Comparison of ENCODE assay signal across 28 cellular contexts in genomic region chr16:4749700-4750257, GRCh38. TPM values are rescaled to one million over a fixed set of nuclear protein-coding genes. Genes with fewer than 3 reads are reported as not detected.
A peak's percentile ranks its signal among the peaks of the same experiment; 100 is the strongest.
DNase-seq lines count a peak whose midpoint lies in the region; ATAC-seq, FAIRE-seq and TF ChIP-seq lines count a peak whose summit lies in the region.
"Had no signal": no experiment of that assay in that cellular context is flagged by ENCODE, and none has a peak within 500 bp of the region (broad histone marks: within the 10 kb centered on the region; RNA-seq: fewer than 3 reads in every experiment).

No MANE protein-coding gene starts in this region.

- TF ChIP-seq EP300 in K562 (IDR thresholded peaks at IDR 0.05; ENCODE audit: low read length) = no peak
- TF ChIP-seq EP300 in stomach (IDR thresholded peaks at IDR 0.05) = no peak

- TF ChIP-seq RAD21 in K562 (CRISPR knock-in tag; conservative IDR thresholded peaks at IDR 0.05 in 1 of 2, IDR thresholded peaks at IDR 0.05 in 1 of 2) = no peak

- POLR2A ChIA-PET in K562 (lab: Yijun Ruan, JAX) = interaction anchor here (1.1 kb wide), 1 partner anchor 11 kb away, joined by 5 read pairs; no protein-coding TSS in a partner anchor

- no peak overlapping the region for H3K27ac ChIP-seq in right cardiac atrium (ENCODE audit: low read length)
- no peak overlapping the region for H3K27ac ChIP-seq in K562 (ENCODE audit: extremely low read depth, low read depth, low read length)
- H3K27ac ChIP-seq in stomach = no peak overlapping the region
- H3K27ac ChIP-seq: 22Rv1, RWPE1 had no signal

- H3K4me2 ChIP-seq in K562 (ENCODE audit: insufficient read depth, low read length) = no peak overlapping the region

- CTCF ChIA-PET in K562 (lab: Yijun Ruan, JAX; ENCODE audit: low intra/inter-chr PET ratio) = no interaction called here

- no peaks in the 10 kb centered on the region for H4K20me1 ChIP-seq in K562 (replicated peaks; ENCODE audit: control insufficient read depth, insufficient read depth, low read length)

- peak overlapping the region in 1 of 2 experiments; percentile 10; a peak in 1 of 4 replicates for H3K9ac ChIP-seq in K562 (ENCODE audit: insufficient read depth in 1 of 2, low read depth in 2 of 2, low read length in 2 of 2)

- WGBS in right cardiac atrium = 90% methylated on average over 10 of the region's 10 CpGs
- WGBS in K562 (ENCODE audit: insufficient coverage, low coverage, missing lambda C conversion rate) = 60% methylated on average over 10 of the region's 10 CpGs
- WGBS in stomach, 5 donors = 88 to 94% (median 91%) methylated on average over 5 to 10 of the region's 10 CpGs

- H3K4me3 ChIP-seq in right cardiac atrium (ENCODE audit: low read length) (no peak overlapping the region), K562 (no peak overlapping the region), stomach (no peak overlapping the region)

- TF ChIP-seq POLR2A in K562 (conservative IDR thresholded peaks at IDR 0.05) = no peak
- no peak for TF ChIP-seq POLR2A in stomach (IDR thresholded peaks at IDR 0.05)

- TF ChIP-seq CTCF in K562 (IDR thresholded peaks at IDR 0.05 in 2 of 3, conservative IDR thresholded peaks at IDR 0.05 in 1 of 3; ENCODE audit: insufficient read depth in 2 of 3, low read depth in 1 of 3, low read length in 3 of 3) (no peak), stomach (IDR thresholded peaks at IDR 0.05) (no peak)

- H2AFZ ChIP-seq in K562 (ENCODE audit: low read depth, low read length) = no peak overlapping the region

- no peaks in the 10 kb centered on the region for H3K9me1 ChIP-seq in K562 (ENCODE audit: control insufficient read depth, insufficient read depth, low read length)

- no peak for FAIRE-seq in K562 (lab: Jason Lieb, UNC)
- FAIRE-seq: GM12891, GM18507, H1 had no signal

- no peaks in the 10 kb centered on the region for H3K27me3 ChIP-seq in right cardiac atrium (ENCODE audit: control insufficient read depth, insufficient read depth)
- H3K27me3 ChIP-seq in K562 (ENCODE audit: control insufficient read depth in 2 of 2, insufficient read depth in 2 of 2, low read length in 2 of 2) = no peaks in the 10 kb centered on the region
- no peaks in the 10 kb centered on the region for H3K27me3 ChIP-seq in stomach
- H3K27me3 ChIP-seq: BE2C had no signal

- no TSS peak for BruUV-seq in K562 (replicated peaks; lab: Mats Ljungman, UMichigan)

- intact Hi-C loops in right cardiac atrium (cut with DNase I) (no loop called here), left ventricle myocardium superior (cut with micrococcal nuclease) (no loop called here), K562 (cut with micrococcal nuclease) (no loop called here), stomach (cut with DNase I; ENCODE audit: low total_unique reads) (no loop called here)

- peaks cover 40% of the 10 kb centered on the region for H3K36me3 ChIP-seq in K562 (ENCODE audit: control insufficient read depth, insufficient read depth, low read length)
- peaks cover 32 to 66% (median 62%) of the 10 kb centered on the region in 4 donors for H3K36me3 ChIP-seq in stomach

- DNase-seq in right cardiac atrium (peak in 2 of 3 donors; percentile 6 to 40), left ventricle myocardium superior (no peak), K562 (ENCODE audit: extremely low read depth in 1 of 4, low spot score in 3 of 4) (no peak), stomach (no peak)
- DNase-seq: BE2C, Calu3, DMS153, HCEC 1CT, KG1, MM.1S, NCI-H2029, NCI-H2227 treated with DMSO at 0.1 percent for 48 hours, NCI-H510A, NCI-H69, SHP77, T-cell had no signal

- no peak for ATAC-seq in right cardiac atrium
- no peak for ATAC-seq in left ventricle myocardium superior
- ATAC-seq in GM19023 (IDR thresholded peaks at IDR 0.05; ENCODE audit: unreplicated experiment) = peak; percentile 48
- ATAC-seq in K562 = no peak
- ATAC-seq in HG03045 (IDR thresholded peaks at IDR 0.05; ENCODE audit: unreplicated experiment) = no peak
- ATAC-seq in HG02642 (IDR thresholded peaks at IDR 0.05; ENCODE audit: poor library complexity, unreplicated experiment) = no peak
- ATAC-seq: Panc1, T-cell had no signal

- in situ Hi-C loops in K562 (cut with MboI) = no loop called here

- H3K9me3 ChIP-seq in right cardiac atrium (ENCODE audit: control insufficient read depth, low read length) (no peaks in the 10 kb centered on the region), K562 (replicated peaks; ENCODE audit: control insufficient read depth, insufficient read depth, low read depth, low read length) (peaks cover 2% of the 10 kb centered on the region; the same call in 1 of the 2 replicates), stomach (no peaks in the 10 kb centered on the region)
- H3K9me3 ChIP-seq: BE2C had no signal

- no peaks in the 10 kb centered on the region for H3K4me1 ChIP-seq in right cardiac atrium (ENCODE audit: control insufficient read depth, insufficient read depth, low read length)
- peaks cover 0 to 21% of the 10 kb centered on the region in 2 experiments; a peak in 2 of 5 replicates for H3K4me1 ChIP-seq in K562 (replicated peaks in 1 of 2; ENCODE audit: control insufficient read depth in 2 of 2, insufficient read depth in 2 of 2, low read length in 2 of 2)
- peaks cover 12 to 17% (median 16%) of the 10 kb centered on the region in 4 donors for H3K4me1 ChIP-seq in stomach
- H3K4me1 ChIP-seq: BE2C had no signal

- no peaks in the 10 kb centered on the region for H3K79me2 ChIP-seq in K562 (ENCODE audit: control insufficient read depth, insufficient read depth, low read length)

RNA-seq across cellular contexts. Expression of gene DNAAF8, which starts 15.4 kb away (rescaled TPM):
- total RNA-seq in right cardiac atrium = under 1 TPM in 3 of 4 donors, not detected in 1; 0.28 to 0.49 (median 0.38) TPM
- polyA plus RNA-seq in right cardiac atrium = 1.3 TPM
- total RNA-seq in left ventricle myocardium superior = 0.30 TPM
- total RNA-seq in K562 (2011; cell fraction: chromatin; rRNA removed; ENCODE audit: low replicate concordance) = 0.19 TPM in 1 of 2 replicates, not detected in the other
- 0.33 and 0.39 TPM in 2 replicates for total RNA-seq in K562 (2011; cell fraction: nucleolus; rRNA removed)
- total RNA-seq in K562 (2011; cell fraction: nucleoplasm; rRNA removed) = 0.15 TPM in 2 replicates
- total RNA-seq in K562 (2014; rRNA removed) = not detected in 2 replicates
- total RNA-seq in K562 (2014; rRNA removed; fragmentation: Illumina TruSeq; extraction: Trizol) = not detected in 2 replicates
- total RNA-seq in K562 (2015; rRNA removed; fragmentation: Illumina TruSeq; extraction: Trizol) = not detected in 2 replicates
- not detected in 2 replicates for total RNA-seq in K562 (2021)
- polyA plus RNA-seq in K562 (2011; rRNA removed) = 0.04 and 0.11 TPM in 2 replicates
- polyA plus RNA-seq in K562 (2011; cell fraction: cytosol; rRNA removed) = 0.07 and 0.10 TPM in 2 replicates
- 0.07 and 0.40 TPM in 2 replicates for polyA plus RNA-seq in K562 (2011; cell fraction: nucleus; rRNA removed)
- polyA plus RNA-seq in K562 (2012) = 0.16 and 0.26 TPM in 2 replicates
- polyA plus RNA-seq in K562 (2014; fragmentation: Illumina TruSeq; extraction: Trizol) = 0.10 TPM in 1 of 2 replicates, not detected in the other
- polyA plus RNA-seq in K562 (2014; fragmentation: Nextera tagmentation; extraction: Ambion mirVana) = not detected
- 0.12 TPM in 1 of 2 replicates, not detected in the other for polyA plus RNA-seq in K562 (2014; rRNA removed)
- not detected in 2 replicates for polyA minus RNA-seq in K562 (2011; rRNA and poly(A)+ RNA removed)
- not detected in 2 replicates for polyA minus RNA-seq in K562 (2011; cell fraction: cytosol; rRNA and poly(A)+ RNA removed)
- polyA minus RNA-seq in K562 (2011; cell fraction: nucleus; rRNA and poly(A)+ RNA removed) = 0.33 TPM in 1 of 2 replicates, not detected in the other
- total RNA-seq in stomach = 1 to 10 TPM in 1 of 5 donors, not detected in 4; 1.8 TPM
- 1 to 10 TPM in 1 of 3 donors, under 1 TPM in 1, not detected in 1; 0.68 to 1.2 TPM for polyA plus RNA-seq in stomach
- total RNA-seq: H1, HT1080 had no signal

RNA-seq across cellular contexts. Expression of gene ANKS3, which starts 15.7 kb away (rescaled TPM):
- 10 to 100 TPM in 3 of 4 donors, 1 to 10 TPM in 1; 8.9 to 13.5 (median 11.4) TPM for total RNA-seq in right cardiac atrium
- 11.0 TPM for polyA plus RNA-seq in right cardiac atrium
- total RNA-seq in left ventricle myocardium superior = 7.8 TPM
- 131 and 242 TPM in 2 replicates for total RNA-seq in K562 (2011; cell fraction: chromatin; rRNA removed; ENCODE audit: low replicate concordance)
- total RNA-seq in K562 (2011; cell fraction: nucleolus; rRNA removed) = 131 and 135 TPM in 2 replicates
- total RNA-seq in K562 (2011; cell fraction: nucleoplasm; rRNA removed) = 120 and 128 TPM in 2 replicates
- total RNA-seq in K562 (2014; rRNA removed) = 21.5 and 21.9 TPM in 2 replicates
- 8.0 and 12.0 TPM in 2 replicates for total RNA-seq in K562 (2014; rRNA removed; fragmentation: Illumina TruSeq; extraction: Trizol)
- total RNA-seq in K562 (2015; rRNA removed; fragmentation: Illumina TruSeq; extraction: Trizol) = 14.8 and 15.6 TPM in 2 replicates
- 22.1 and 25.7 TPM in 2 replicates for total RNA-seq in K562 (2021)
- 17.2 and 21.5 TPM in 2 replicates for polyA plus RNA-seq in K562 (2011; rRNA removed)
- polyA plus RNA-seq in K562 (2011; cell fraction: cytosol; rRNA removed) = 15.2 and 18.4 TPM in 2 replicates
- 68.8 and 84.5 TPM in 2 replicates for polyA plus RNA-seq in K562 (2011; cell fraction: nucleus; rRNA removed)
- polyA plus RNA-seq in K562 (2012) = 11.9 and 13.9 TPM in 2 replicates
- 9.3 and 11.4 TPM in 2 replicates for polyA plus RNA-seq in K562 (2014; fragmentation: Illumina TruSeq; extraction: Trizol)
- under 1 TPM; 0.43 to 0.66 TPM for polyA plus RNA-seq in K562 (2014; fragmentation: Nextera tagmentation; extraction: Ambion mirVana)
- 23.4 and 23.7 TPM in 2 replicates for polyA plus RNA-seq in K562 (2014; rRNA removed)
- polyA minus RNA-seq in K562 (2011; rRNA and poly(A)+ RNA removed) = 29.5 and 35.6 TPM in 2 replicates
- 11.2 and 13.6 TPM in 2 replicates for polyA minus RNA-seq in K562 (2011; cell fraction: cytosol; rRNA and poly(A)+ RNA removed)
- 34.1 and 41.4 TPM in 2 replicates for polyA minus RNA-seq in K562 (2011; cell fraction: nucleus; rRNA and poly(A)+ RNA removed)
- 100 to 1,000 TPM in 1 of 5 donors, 10 to 100 TPM in 4; 11.6 to 183 (median 33.5) TPM for total RNA-seq in stomach
- 10 to 100 TPM; 16.2 to 25.0 (median 24.3) TPM for polyA plus RNA-seq in stomach

RNA-seq across cellular contexts. Expression of gene ZNF500, which starts 17.2 kb away (rescaled TPM):
- total RNA-seq in right cardiac atrium (10 to 100 TPM in 1 of 4 donors, 1 to 10 TPM in 3; 6.8 to 10.7 (median 8.6) TPM), left ventricle myocardium superior (8.4 TPM), K562 (2014; rRNA removed) (8.5 and 8.9 TPM in 2 replicates), K562 (2014; rRNA removed; fragmentation: Illumina TruSeq; extraction: Trizol) (3.5 and 3.8 TPM in 2 replicates), K562 (2015; rRNA removed; fragmentation: Illumina TruSeq; extraction: Trizol) (5.3 and 8.0 TPM in 2 replicates), K562 (2021) (16.4 and 20.8 TPM in 2 replicates), stomach (10 to 100 TPM in 2 of 5 donors, 1 to 10 TPM in 2, under 1 TPM in 1; 0.45 to 19.3 (median 10.0) TPM)
- polyA plus RNA-seq in right cardiac atrium (7.2 TPM), K562 (2011; rRNA removed) (4.5 and 7.4 TPM in 2 replicates), K562 (2014; fragmentation: Illumina TruSeq; extraction: Trizol) (5.3 and 8.5 TPM in 2 replicates), K562 (2014; fragmentation: Nextera tagmentation; extraction: Ambion mirVana) (under 1 TPM; 0.80 to 0.84 TPM), K562 (2014; rRNA removed) (7.0 and 12.1 TPM in 2 replicates), stomach (1 to 10 TPM; 1.8 to 4.3 (median 4.0) TPM)
- total RNA-seq in K562 (2011; cell fraction: chromatin; rRNA removed; ENCODE audit: low replicate concordance) = 16.3 and 42.5 TPM in 2 replicates
- total RNA-seq in K562 (2011; cell fraction: nucleolus; rRNA removed) = 25.9 and 29.5 TPM in 2 replicates
- 22.4 and 27.7 TPM in 2 replicates for total RNA-seq in K562 (2011; cell fraction: nucleoplasm; rRNA removed)
- 7.7 and 11.0 TPM in 2 replicates for polyA plus RNA-seq in K562 (2011; cell fraction: cytosol; rRNA removed)
- 12.9 and 18.2 TPM in 2 replicates for polyA plus RNA-seq in K562 (2011; cell fraction: nucleus; rRNA removed)
- 5.2 and 7.5 TPM in 2 replicates for polyA plus RNA-seq in K562 (2012)
- polyA minus RNA-seq in K562 (2011; rRNA and poly(A)+ RNA removed) = 4.9 and 5.7 TPM in 2 replicates
- 4.1 and 7.2 TPM in 2 replicates for polyA minus RNA-seq in K562 (2011; cell fraction: cytosol; rRNA and poly(A)+ RNA removed)
- 5.7 and 7.8 TPM in 2 replicates for polyA minus RNA-seq in K562 (2011; cell fraction: nucleus; rRNA and poly(A)+ RNA removed)

RNA-seq across cellular contexts. Expression of gene SEPTIN12, which starts 38.4 kb away (rescaled TPM):
- under 1 TPM in 1 of 4 donors, not detected in 3; 0.64 TPM for total RNA-seq in right cardiac atrium
- polyA plus RNA-seq in right cardiac atrium = not detected
- total RNA-seq in left ventricle myocardium superior = not detected
- not detected in 2 replicates for total RNA-seq in K562 (2011; cell fraction: chromatin; rRNA removed; ENCODE audit: low replicate concordance)
- not detected in 2 replicates for total RNA-seq in K562 (2011; cell fraction: nucleolus; rRNA removed)
- not detected in 2 replicates for total RNA-seq in K562 (2011; cell fraction: nucleoplasm; rRNA removed)
- total RNA-seq in K562 (2014; rRNA removed) = not detected in 2 replicates
- total RNA-seq in K562 (2014; rRNA removed; fragmentation: Illumina TruSeq; extraction: Trizol) = not detected in 2 replicates
- total RNA-seq in K562 (2015; rRNA removed; fragmentation: Illumina TruSeq; extraction: Trizol) = not detected in 2 replicates
- not detected in 2 replicates for total RNA-seq in K562 (2021)
- not detected in 2 replicates for polyA plus RNA-seq in K562 (2011; rRNA removed)
- not detected in 2 replicates for polyA plus RNA-seq in K562 (2011; cell fraction: cytosol; rRNA removed)
- 0.21 TPM in 1 of 2 replicates, not detected in the other for polyA plus RNA-seq in K562 (2011; cell fraction: nucleus; rRNA removed)
- not detected in 2 replicates for polyA plus RNA-seq in K562 (2012)
- polyA plus RNA-seq in K562 (2014; fragmentation: Illumina TruSeq; extraction: Trizol) = not detected in 2 replicates
- not detected for polyA plus RNA-seq in K562 (2014; fragmentation: Nextera tagmentation; extraction: Ambion mirVana)
- polyA plus RNA-seq in K562 (2014; rRNA removed) = not detected in 2 replicates
- not detected in 2 replicates for polyA minus RNA-seq in K562 (2011; rRNA and poly(A)+ RNA removed)
- not detected in 2 replicates for polyA minus RNA-seq in K562 (2011; cell fraction: cytosol; rRNA and poly(A)+ RNA removed)
- not detected in 2 replicates for polyA minus RNA-seq in K562 (2011; cell fraction: nucleus; rRNA and poly(A)+ RNA removed)
- not detected for total RNA-seq in stomach
- not detected for polyA plus RNA-seq in stomach
- total RNA-seq: Calu3, H1, HT1080, OCI-LY7, SK-MEL-5, T-cell had no signal

RNA-seq across cellular contexts. Expression of gene SMIM22, which starts 45.4 kb away (rescaled TPM):
- total RNA-seq in right cardiac atrium (not detected), left ventricle myocardium superior (not detected), K562 (2014; rRNA removed) (not detected in 2 replicates), K562 (2014; rRNA removed; fragmentation: Illumina TruSeq; extraction: Trizol) (not detected in 2 replicates), K562 (2015; rRNA removed; fragmentation: Illumina TruSeq; extraction: Trizol) (not detected in 2 replicates), K562 (2021) (not detected in 2 replicates), stomach (100 to 1,000 TPM in 3 of 5 donors, 10 to 100 TPM in 2; 20.5 to 732 (median 131) TPM)
- polyA plus RNA-seq in right cardiac atrium (not detected), K562 (2011; rRNA removed) (not detected in 2 replicates), K562 (2014; fragmentation: Illumina TruSeq; extraction: Trizol) (not detected in 2 replicates), K562 (2014; fragmentation: Nextera tagmentation; extraction: Ambion mirVana) (not detected), K562 (2014; rRNA removed) (not detected in 2 replicates), stomach (1,000 to 10,000 TPM in 2 of 3 donors, 100 to 1,000 TPM in 1; 481 to 1,027 (median 1,002) TPM)
- total RNA-seq in K562 (2011; cell fraction: chromatin; rRNA removed; ENCODE audit: low replicate concordance) = not detected in 2 replicates
- total RNA-seq in K562 (2011; cell fraction: nucleolus; rRNA removed) = not detected in 2 replicates
- not detected in 2 replicates for total RNA-seq in K562 (2011; cell fraction: nucleoplasm; rRNA removed)
- 0.97 TPM in 1 of 2 replicates, not detected in the other for polyA plus RNA-seq in K562 (2011; cell fraction: cytosol; rRNA removed)
- not detected in 2 replicates for polyA plus RNA-seq in K562 (2011; cell fraction: nucleus; rRNA removed)
- 0.42 TPM in 1 of 2 replicates, not detected in the other for polyA plus RNA-seq in K562 (2012)
- polyA minus RNA-seq in K562 (2011; rRNA and poly(A)+ RNA removed) = not detected in 2 replicates
- not detected in 2 replicates for polyA minus RNA-seq in K562 (2011; cell fraction: cytosol; rRNA and poly(A)+ RNA removed)
- not detected in 2 replicates for polyA minus RNA-seq in K562 (2011; cell fraction: nucleus; rRNA and poly(A)+ RNA removed)
- total RNA-seq: H1, HT1080, OCI-LY7, SK-MEL-5, T-cell had no signal
- polyA plus RNA-seq: H1 had no signal

Comparison
In these comparisons a context has a peak if more than half of its experiments do, and no peak if none do; other contexts are left out.
1. DNase-seq: peak in right cardiac atrium (2 of 3); none in left ventricle myocardium superior (single experiment), K562 (0 of 4) and stomach (single experiment).